Comparison of ENCODE assay signal across 20 cellular contexts in the genomic region with DNA sequence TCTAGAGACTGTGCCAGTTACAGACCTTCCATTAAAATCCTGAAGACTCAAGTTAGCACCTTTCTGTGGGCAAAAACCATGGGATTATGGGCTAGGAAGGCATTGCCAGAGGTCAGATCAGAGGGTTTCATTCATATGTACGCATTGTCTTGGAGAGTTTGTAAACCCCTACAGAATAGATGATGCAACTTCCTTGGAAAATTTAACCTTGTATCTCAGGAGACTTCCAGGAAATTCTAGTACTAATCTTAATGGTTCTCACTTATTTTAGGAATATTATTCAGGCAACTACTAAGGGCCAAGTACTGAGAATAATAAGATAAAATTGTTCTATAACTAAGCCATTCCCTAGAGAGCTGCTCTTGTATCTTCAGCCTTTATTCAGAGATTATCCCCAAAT. TPM values are rescaled to one million over a fixed set of nuclear protein-coding genes. Genes with fewer than 3 reads are reported as not detected.
DNase-seq lines count a peak whose midpoint lies in the region; ATAC-seq, FAIRE-seq and TF ChIP-seq lines count a peak whose summit lies in the region.
"Had no signal": no experiment of that assay in that cellular context is flagged by ENCODE, and none has a peak within 500 bp of the region (broad histone marks: within the 10 kb centered on the region; RNA-seq: fewer than 3 reads in every experiment).

No MANE protein-coding gene starts in this region.

- DNase-seq in Right ventricle myocardium superior, result no peak
- no peak for DNase-seq in right atrium auricular region (ENCODE audit: low spot score)
- DNase-seq in K562 (ENCODE audit: extremely low read depth in 1 of 4, low spot score in 3 of 4), result no peak
- no peak for DNase-seq in right cardiac atrium
- DNase-seq in sciatic nerve (ENCODE audit: low spot score), result no peak
- DNase-seq in foreskin keratinocyte, result no peak
- no peak for DNase-seq in pancreas
- DNase-seq: 8988T; Calu3; CD8-positive, alpha-beta T cell; DMS79 treated with DMSO at 0.1 percent for 48 hours; GF-D8; HFFc6; IMR-90 had no signal

- H2AFZ ChIP-seq in K562 (ENCODE audit: low read depth, low read length), result no peak overlapping the region

- intact Hi-C loops in Right ventricle myocardium superior (cut with DNase I), result no loop called here
- intact Hi-C loops in K562 (cut with micrococcal nuclease), result no loop called here
- intact Hi-C loops in right cardiac atrium (cut with DNase I), result no loop called here
- intact Hi-C loops in sciatic nerve (cut with DNase I), result no loop called here
- intact Hi-C loops in pancreas (cut with DNase I), result no loop called here

- TF ChIP-seq RAD21 in K562 (CRISPR knock-in tag; conservative IDR thresholded peaks at IDR 0.05 in 1 of 2, IDR thresholded peaks at IDR 0.05 in 1 of 2), result no peak

- no peak overlapping the region for H3K9ac ChIP-seq in K562 (ENCODE audit: insufficient read depth in 1 of 2, low read depth in 2 of 2, low read length in 2 of 2)
- H3K9ac ChIP-seq: BLaER1 treated with 17β-estradiol and CSF1 and Interleukin-3, amounts not matched to agents 10 nM and 100 nM had no signal

- FAIRE-seq in K562 (lab: Jason Lieb, UNC) (no peak), pancreas (lab: Jason Lieb, UNC) (no peak)
- FAIRE-seq: H54, HTR-8/SVneo had no signal

- peaks cover 0 to 1% of the 10 kb centered on the region in 2 donors for H3K4me1 ChIP-seq in right atrium auricular region
- H3K4me1 ChIP-seq in K562 (replicated peaks in 1 of 2; ENCODE audit: control insufficient read depth in 2 of 2, insufficient read depth in 2 of 2, low read length in 2 of 2), result peaks cover 0 to 3% of the 10 kb centered on the region in 2 experiments; a peak in 2 of 5 replicates
- peaks cover 2% of the 10 kb centered on the region for H3K4me1 ChIP-seq in right cardiac atrium (ENCODE audit: control insufficient read depth, insufficient read depth, low read length)
- no peaks in the 10 kb centered on the region for H3K4me1 ChIP-seq in foreskin keratinocyte
- no peaks in the 10 kb centered on the region for H3K4me1 ChIP-seq in pancreas

- TF ChIP-seq POLR2A in K562 (conservative IDR thresholded peaks at IDR 0.05), result no peak

- TF ChIP-seq CTCF in right atrium auricular region (IDR thresholded peaks at IDR 0.05), result no peak
- no peak for TF ChIP-seq CTCF in K562 (IDR thresholded peaks at IDR 0.05 in 2 of 3, conservative IDR thresholded peaks at IDR 0.05 in 1 of 3; ENCODE audit: insufficient read depth in 2 of 3, low read depth in 1 of 3, low read length in 3 of 3)
- TF ChIP-seq CTCF in foreskin keratinocyte (conservative IDR thresholded peaks at IDR 0.05), result no peak
- TF ChIP-seq CTCF in pancreas (IDR thresholded peaks at IDR 0.05), result no peak

- H3K27ac ChIP-seq in right atrium auricular region (no peak overlapping the region), K562 (ENCODE audit: extremely low read depth, low read depth, low read length) (no peak overlapping the region), right cardiac atrium (ENCODE audit: low read length) (no peak overlapping the region), foreskin keratinocyte (no peak overlapping the region), pancreas (no peak overlapping the region)
- H3K27ac ChIP-seq: BLaER1 treated with 17β-estradiol and CSF1 and Interleukin-3, amounts not matched to agents 10 nM and 100 nM had no signal

- H3K9me1 ChIP-seq in K562 (ENCODE audit: control insufficient read depth, insufficient read depth, low read length), result no peaks in the 10 kb centered on the region

- no peaks in the 10 kb centered on the region for H3K79me2 ChIP-seq in K562 (ENCODE audit: control insufficient read depth, insufficient read depth, low read length)

- CTCF ChIA-PET in K562 (lab: Yijun Ruan, JAX; ENCODE audit: low intra/inter-chr PET ratio), result interaction anchor here (0.6 kb wide), 1 partner anchor 189 kb away, joined by 3 read pairs; no protein-coding TSS in a partner anchor

- no peaks in the 10 kb centered on the region; the same call in 1 of the 2 replicates for H4K20me1 ChIP-seq in K562 (replicated peaks; ENCODE audit: control insufficient read depth, insufficient read depth, low read length)
- H4K20me1 ChIP-seq: BLaER1 treated with 17β-estradiol and CSF1 and Interleukin-3, amounts not matched to agents 10 nM and 100 nM had no signal

- ATAC-seq in Right ventricle myocardium superior (ENCODE audit: poor library complexity) (peak; percentile 52), K562 (no peak), right cardiac atrium (peak; percentile 40 to 56), sciatic nerve (peak; percentile 69), foreskin keratinocyte (no peak), HG03095 (IDR thresholded peaks at IDR 0.05; ENCODE audit: unreplicated experiment) (no peak), pancreas (no peak)
- ATAC-seq: CD8-positive, alpha-beta T cell; HCT116 had no signal

- no peak for TF ChIP-seq EP300 in K562 (IDR thresholded peaks at IDR 0.05; ENCODE audit: low read length)

- no peak overlapping the region for H3K4me2 ChIP-seq in K562 (ENCODE audit: insufficient read depth, low read length)

- H3K27me3 ChIP-seq in right atrium auricular region (no peaks in the 10 kb centered on the region), K562 (ENCODE audit: control insufficient read depth in 2 of 2, insufficient read depth in 2 of 2, low read length in 2 of 2) (peaks cover 0 to 6% of the 10 kb centered on the region in 2 experiments; a peak in 2 of 5 replicates), right cardiac atrium (ENCODE audit: control insufficient read depth, insufficient read depth) (no peaks in the 10 kb centered on the region), foreskin keratinocyte (no peaks in the 10 kb centered on the region), pancreas (no peaks in the 10 kb centered on the region)
- H3K27me3 ChIP-seq: BLaER1 treated with 17β-estradiol and CSF1 and Interleukin-3, amounts not matched to agents 10 nM and 100 nM had no signal

- in situ Hi-C loops in K562 (cut with MboI), result no loop called here

- H3K9me3 ChIP-seq in right atrium auricular region (no peaks in the 10 kb centered on the region), K562 (replicated peaks; ENCODE audit: control insufficient read depth, insufficient read depth, low read depth, low read length) (no peaks in the 10 kb centered on the region), right cardiac atrium (ENCODE audit: control insufficient read depth, low read length) (no peaks in the 10 kb centered on the region), pancreas (no peaks in the 10 kb centered on the region)
- H3K9me3 ChIP-seq: BLaER1 treated with 17β-estradiol and CSF1 and Interleukin-3, amounts not matched to agents 10 nM and 100 nM had no signal

- H3K4me3 ChIP-seq in right atrium auricular region (no peak overlapping the region), K562 (no peak overlapping the region), right cardiac atrium (ENCODE audit: low read length) (no peak overlapping the region), pancreas (no peak overlapping the region)
- H3K4me3 ChIP-seq: BLaER1 treated with 17β-estradiol and CSF1 and Interleukin-3, amounts not matched to agents 10 nM and 100 nM had no signal

- no peaks in the 10 kb centered on the region for H3K36me3 ChIP-seq in right atrium auricular region
- no peaks in the 10 kb centered on the region for H3K36me3 ChIP-seq in K562 (ENCODE audit: control insufficient read depth, insufficient read depth, low read length)
- H3K36me3 ChIP-seq in pancreas, result no peaks in the 10 kb centered on the region
- H3K36me3 ChIP-seq: BLaER1 treated with 17β-estradiol and CSF1 and Interleukin-3, amounts not matched to agents 10 nM and 100 nM had no signal

- BruUV-seq in K562 (replicated peaks; lab: Mats Ljungman, UMichigan), result no TSS peak

- WGBS in K562 (ENCODE audit: insufficient coverage, low coverage, missing lambda C conversion rate), result 6% methylated on average over 1 of the region's 1 CpG
- 35% methylated on average over 1 of the region's 1 CpG for WGBS in right cardiac atrium
- WGBS in pancreas, 2 donors, result 77 to 78% methylated on average over 1 of the region's 1 CpG

- POLR2A ChIA-PET in K562 (lab: Yijun Ruan, JAX), result interaction anchor here (0.7 kb wide), 1 partner anchor 51 kb away, joined by 3 read pairs; no protein-coding TSS in a partner anchor

RNA-seq across cellular contexts. Expression of a gene that starts 6.9 kb away (rescaled TPM):
- total RNA-seq in Right ventricle myocardium superior, result 6.5 TPM
- 1 to 10 TPM; 4.6 to 7.7 TPM for total RNA-seq in right atrium auricular region
- not detected in 2 replicates for total RNA-seq in K562 (2011; cell fraction: chromatin; rRNA removed; ENCODE audit: low replicate concordance)
- not detected in 2 replicates for total RNA-seq in K562 (2011; cell fraction: nucleolus; rRNA removed)
- not detected in 2 replicates for total RNA-seq in K562 (2011; cell fraction: nucleoplasm; rRNA removed)
- not detected in 2 replicates for total RNA-seq in K562 (2014; rRNA removed)
- not detected in 2 replicates for total RNA-seq in K562 (2014; rRNA removed; fragmentation: Illumina TruSeq; extraction: Trizol)
- total RNA-seq in K562 (2015; rRNA removed; fragmentation: Illumina TruSeq; extraction: Trizol), result not detected in 2 replicates
- total RNA-seq in K562 (2021), result not detected in 2 replicates
- polyA plus RNA-seq in K562 (2011; rRNA removed), result not detected in 2 replicates
- not detected in 2 replicates for polyA plus RNA-seq in K562 (2011; cell fraction: cytosol; rRNA removed)
- polyA plus RNA-seq in K562 (2011; cell fraction: nucleus; rRNA removed), result not detected in 2 replicates
- polyA plus RNA-seq in K562 (2012), result 0.03 TPM in 1 of 2 replicates, not detected in the other
- not detected in 2 replicates for polyA plus RNA-seq in K562 (2014; fragmentation: Illumina TruSeq; extraction: Trizol)
- not detected for polyA plus RNA-seq in K562 (2014; fragmentation: Nextera tagmentation; extraction: Ambion mirVana)
- polyA plus RNA-seq in K562 (2014; rRNA removed), result not detected in 2 replicates
- not detected in 2 replicates for polyA minus RNA-seq in K562 (2011; rRNA and poly(A)+ RNA removed)
- polyA minus RNA-seq in K562 (2011; cell fraction: cytosol; rRNA and poly(A)+ RNA removed), result not detected in 2 replicates
- polyA minus RNA-seq in K562 (2011; cell fraction: nucleus; rRNA and poly(A)+ RNA removed), result not detected in 2 replicates
- total RNA-seq in right cardiac atrium, result 10 to 100 TPM in 3 of 4 donors, 1 to 10 TPM in 1; 7.2 to 16.9 (median 13.6) TPM
- polyA plus RNA-seq in right cardiac atrium, result 6.9 TPM
- total RNA-seq in sciatic nerve, result 27.2 TPM
- not detected in 2 replicates for total RNA-seq in foreskin keratinocyte
- not detected in 2 replicates for polyA plus RNA-seq in foreskin keratinocyte
- 1 to 10 TPM in 4 of 6 donors, under 1 TPM in 2; 0.32 to 7.0 (median 1.6) TPM for total RNA-seq in pancreas
- polyA plus RNA-seq in pancreas, result under 1 TPM; 0.70 to 0.76 TPM
- total RNA-seq: A673; Calu3; CD8-positive, alpha-beta T cell had no signal

RNA-seq across cellular contexts. Expression of a gene that starts 21.5 kb away (rescaled TPM):
- total RNA-seq in Right ventricle myocardium superior (26.5 TPM), right atrium auricular region (10 to 100 TPM; 13.0 to 24.0 TPM), K562 (2014; rRNA removed) (0.68 and 2.1 TPM in 2 replicates), K562 (2014; rRNA removed; fragmentation: Illumina TruSeq; extraction: Trizol) (1.3 and 1.9 TPM in 2 replicates), K562 (2015; rRNA removed; fragmentation: Illumina TruSeq; extraction: Trizol) (2.7 TPM in 2 replicates), K562 (2021) (1.2 and 2.4 TPM in 2 replicates), right cardiac atrium (10 to 100 TPM; 13.7 to 45.3 (median 27.3) TPM), sciatic nerve (52.3 TPM), foreskin keratinocyte (2.1 and 4.3 TPM in 2 replicates), pancreas (10 to 100 TPM in 5 of 6 donors, 1 to 10 TPM in 1; 8.6 to 24.7 (median 11.4) TPM)
- 4.6 and 6.7 TPM in 2 replicates for total RNA-seq in K562 (2011; cell fraction: chromatin; rRNA removed; ENCODE audit: low replicate concordance)
- 3.5 and 4.5 TPM in 2 replicates for total RNA-seq in K562 (2011; cell fraction: nucleolus; rRNA removed)
- total RNA-seq in K562 (2011; cell fraction: nucleoplasm; rRNA removed), result 2.8 and 2.9 TPM in 2 replicates
- polyA plus RNA-seq in K562 (2011; rRNA removed) (0.79 and 2.4 TPM in 2 replicates), K562 (2014; fragmentation: Illumina TruSeq; extraction: Trizol) (1.5 and 3.4 TPM in 2 replicates), K562 (2014; fragmentation: Nextera tagmentation; extraction: Ambion mirVana) (1 to 10 TPM in 1 of 2 experiments, under 1 TPM in 1; 0.18 to 1.1 TPM), K562 (2014; rRNA removed) (1.1 and 2.6 TPM in 2 replicates), right cardiac atrium (16.6 TPM), foreskin keratinocyte (1.4 and 2.2 TPM in 2 replicates), pancreas (10 to 100 TPM in 1 of 2 donors, 1 to 10 TPM in 1; 8.0 to 12.6 TPM)
- polyA plus RNA-seq in K562 (2011; cell fraction: cytosol; rRNA removed), result 1.1 and 2.1 TPM in 2 replicates
- polyA plus RNA-seq in K562 (2011; cell fraction: nucleus; rRNA removed), result 3.7 and 9.6 TPM in 2 replicates
- 2.4 and 4.9 TPM in 2 replicates for polyA plus RNA-seq in K562 (2012)
- 2.0 and 4.4 TPM in 2 replicates for polyA minus RNA-seq in K562 (2011; rRNA and poly(A)+ RNA removed)
- 1.7 TPM in 1 of 2 replicates, not detected in the other for polyA minus RNA-seq in K562 (2011; cell fraction: cytosol; rRNA and poly(A)+ RNA removed)
- 3.0 and 5.3 TPM in 2 replicates for polyA minus RNA-seq in K562 (2011; cell fraction: nucleus; rRNA and poly(A)+ RNA removed)

Comparison
In these comparisons a context has a peak if more than half of its experiments do, and no peak if none do; other contexts are left out.
1. ATAC-seq: peak in Right ventricle myocardium superior (single experiment), right cardiac atrium (2 of 2) and sciatic nerve (single experiment); none in K562 (single experiment), foreskin keratinocyte (single experiment), HG03095 (single experiment) and pancreas (0 of 4).